Comparison of ENCODE assay signal across 22 cellular contexts in the genomic region with DNA sequence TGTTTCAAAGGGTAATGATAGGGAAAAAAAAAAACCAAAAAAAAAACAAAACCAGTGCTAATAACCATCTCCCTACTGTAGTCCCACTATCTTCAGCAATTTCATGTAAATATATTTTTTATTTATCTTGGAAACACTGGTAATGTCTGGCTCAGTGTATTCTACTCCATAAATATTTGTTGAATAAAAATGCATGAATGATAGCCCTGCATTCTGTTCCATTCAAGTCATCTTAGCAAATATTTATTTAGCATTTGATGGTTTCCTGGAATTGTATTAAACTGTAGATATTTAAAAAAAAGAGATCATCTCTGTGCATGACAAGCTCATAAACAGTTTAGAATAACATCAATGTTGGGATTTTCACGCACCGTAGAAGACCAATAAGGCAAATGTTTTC. TPM values are rescaled to one million over a fixed set of nuclear protein-coding genes. Genes with fewer than 3 reads are reported as not detected.
DNase-seq lines count a peak whose midpoint lies in the region; ATAC-seq, FAIRE-seq and TF ChIP-seq lines count a peak whose summit lies in the region.
"Had no signal": no experiment of that assay in that cellular context is flagged by ENCODE, and none has a peak within 500 bp of the region (broad histone marks: within the 10 kb centered on the region; RNA-seq: fewer than 3 reads in every experiment).

No MANE protein-coding gene starts in this region.

- no peak for TF ChIP-seq CTCF in K562 (IDR thresholded peaks at IDR 0.05 in 2 of 3, conservative IDR thresholded peaks at IDR 0.05 in 1 of 3; ENCODE audit: insufficient read depth in 2 of 3, low read depth in 1 of 3, low read length in 3 of 3)

- H3K9me3 Mint-ChIP-seq in activated T-cell treated with anti-CD3 and anti-CD28 coated beads, Interleukin-2, amount 50 U/mL, for 72 hours, result no peaks in the 10 kb centered on the region
- H3K9me3 Mint-ChIP-seq in activated T-cell treated with anti-CD3 and anti-CD28 coated beads, Interleukin-2, amount 50 U/mL, for 4 hours, result no peaks in the 10 kb centered on the region
- H3K9me3 Mint-ChIP-seq: CD8-positive, alpha-beta T cell had no signal

- H3K27ac ChIP-seq in K562 (ENCODE audit: extremely low read depth, low read depth, low read length), result no peak overlapping the region; the same call in 2 of the 3 replicates

- H2AFZ ChIP-seq in K562 (ENCODE audit: low read depth, low read length), result peak overlapping the region; percentile 72

- no peaks in the 10 kb centered on the region for H3K27me3 ChIP-seq in K562 (ENCODE audit: control insufficient read depth in 2 of 2, insufficient read depth in 2 of 2, low read length in 2 of 2)

- no peak for ATAC-seq in activated T-cell treated with anti-CD3 and anti-CD28 coated beads, Interleukin-2, amount 50 U/mL, for 72 hours (replicated peaks in 1 of 2)
- ATAC-seq in activated T-cell treated with anti-CD3 and anti-CD28 coated beads, Interleukin-2, amount 50 U/mL, for 4 hours, result no peak
- ATAC-seq in K562 (no peak), HG03460 (IDR thresholded peaks at IDR 0.05; ENCODE audit: unreplicated experiment) (no peak)
- ATAC-seq: CD8-positive, alpha-beta T cell had no signal

- CTCF ChIA-PET in K562 (lab: Yijun Ruan, JAX; ENCODE audit: low intra/inter-chr PET ratio), result no interaction called here

- H3K9me3 ChIP-seq in K562 (replicated peaks; ENCODE audit: control insufficient read depth, insufficient read depth, low read depth, low read length), result no peaks in the 10 kb centered on the region

- no peaks in the 10 kb centered on the region for H3K36me3 ChIP-seq in K562 (ENCODE audit: control insufficient read depth, insufficient read depth, low read length)

- BruUV-seq in K562 (replicated peaks; lab: Mats Ljungman, UMichigan), result no TSS peak

- peaks cover 0 to 2% of the 10 kb centered on the region in 2 donors for H3K36me3 Mint-ChIP-seq in activated T-cell treated with anti-CD3 and anti-CD28 coated beads, Interleukin-2, amount 50 U/mL, for 72 hours (ENCODE audit: insufficient read depth in 2 of 2)
- peaks cover 2% of the 10 kb centered on the region for H3K36me3 Mint-ChIP-seq in activated T-cell treated with anti-CD3 and anti-CD28 coated beads, Interleukin-2, amount 50 U/mL, for 4 hours (ENCODE audit: insufficient read depth)
- H3K36me3 Mint-ChIP-seq: CD8-positive, alpha-beta T cell had no signal

- H3K79me2 ChIP-seq in K562 (ENCODE audit: control insufficient read depth, insufficient read depth, low read length), result no peaks in the 10 kb centered on the region

- no peak for DNase-seq in activated T-cell treated with anti-CD3 and anti-CD28 coated beads, Interleukin-2, amount 50 U/mL, for 72 hours
- no peak for DNase-seq in activated T-cell treated with anti-CD3 and anti-CD28 coated beads, Interleukin-2, amount 50 U/mL, for 4 hours
- DNase-seq in DMS53 (lab: John Stamatoyannopoulos, UW) (peak; percentile 98), NCI-H2029 (lab: John Stamatoyannopoulos, UW) (peak; percentile 35), K562 (ENCODE audit: extremely low read depth in 1 of 4, low spot score in 3 of 4) (no peak), OCI-M1 (lab: John Stamatoyannopoulos, UW) (no peak), GOT3 (lab: John Stamatoyannopoulos, UW) (no peak)
- DNase-seq: CD8-positive, alpha-beta T cell; DMS79 treated with DMSO at 0.1 percent for 48 hours; HCEC 1CT; KG1; NCI-H1048; NCI-H1436 treated with DMSO at 0.1 percent for 48 hours; NCI-H2081 treated with DMSO at 0.1 percent for 48 hours; NCI-H2227 treated with DMSO at 0.1 percent for 48 hours; NCI-H524; RPMI8226 had no signal

- H3K27ac Mint-ChIP-seq in activated T-cell treated with anti-CD3 and anti-CD28 coated beads, Interleukin-2, amount 50 U/mL, for 72 hours, result peak overlapping the region; percentile 82
- H3K27ac Mint-ChIP-seq: CD8-positive, alpha-beta T cell had no signal

- H3K4me2 ChIP-seq in K562 (ENCODE audit: insufficient read depth, low read length), result no peak overlapping the region

- 98% methylated on average over 2 of the region's 2 CpGs for WGBS in K562 (ENCODE audit: insufficient coverage, low coverage, missing lambda C conversion rate)

- peak overlapping the region; percentile 58 to 72 for H3K4me3 Mint-ChIP-seq in activated T-cell treated with anti-CD3 and anti-CD28 coated beads, Interleukin-2, amount 50 U/mL, for 72 hours
- no peak overlapping the region for H3K4me3 Mint-ChIP-seq in activated T-cell treated with anti-CD3 and anti-CD28 coated beads, Interleukin-2, amount 50 U/mL, for 4 hours
- H3K4me3 Mint-ChIP-seq: CD8-positive, alpha-beta T cell had no signal

- peaks cover 16 to 39% of the 10 kb centered on the region in 2 experiments for H3K4me1 ChIP-seq in K562 (replicated peaks in 1 of 2; ENCODE audit: control insufficient read depth in 2 of 2, insufficient read depth in 2 of 2, low read length in 2 of 2)

- POLR2A ChIA-PET in K562 (lab: Yijun Ruan, JAX), result interaction anchor here (1.1 to 2.7 kb wide), 2 partner anchors 12 to 19 kb away, joined by 4 to 7 read pairs; no protein-coding TSS in a partner anchor

- no peak for FAIRE-seq in K562 (lab: Jason Lieb, UNC)

- intact Hi-C loops in K562 (cut with micrococcal nuclease), result no loop called here

- in situ Hi-C loops in K562 (cut with MboI), result no loop called here

- TF ChIP-seq EP300 in K562 (IDR thresholded peaks at IDR 0.05; ENCODE audit: low read length), result no peak

- H4K20me1 ChIP-seq in K562 (replicated peaks; ENCODE audit: control insufficient read depth, insufficient read depth, low read length), result no peaks in the 10 kb centered on the region

- no peak overlapping the region for H3K4me3 ChIP-seq in K562

- no peaks in the 10 kb centered on the region for H3K27me3 Mint-ChIP-seq in activated T-cell treated with anti-CD3 and anti-CD28 coated beads, Interleukin-2, amount 50 U/mL, for 72 hours (ENCODE audit: low read depth)
- H3K27me3 Mint-ChIP-seq in activated T-cell treated with anti-CD3 and anti-CD28 coated beads, Interleukin-2, amount 50 U/mL, for 4 hours (ENCODE audit: low read depth), result no peaks in the 10 kb centered on the region

- H3K9ac ChIP-seq in K562 (ENCODE audit: insufficient read depth in 1 of 2, low read depth in 2 of 2, low read length in 2 of 2), result no peak overlapping the region

- H3K9me1 ChIP-seq in K562 (ENCODE audit: control insufficient read depth, insufficient read depth, low read length), result no peaks in the 10 kb centered on the region

- TF ChIP-seq RAD21 in K562 (CRISPR knock-in tag; conservative IDR thresholded peaks at IDR 0.05 in 1 of 2, IDR thresholded peaks at IDR 0.05 in 1 of 2), result no peak

- H3K4me1 Mint-ChIP-seq in activated T-cell treated with anti-CD3 and anti-CD28 coated beads, Interleukin-2, amount 50 U/mL, for 72 hours (ENCODE audit: low read depth), result no peaks in the 10 kb centered on the region
- peaks cover 32% of the 10 kb centered on the region for H3K4me1 Mint-ChIP-seq in activated T-cell treated with anti-CD3 and anti-CD28 coated beads, Interleukin-2, amount 50 U/mL, for 4 hours (ENCODE audit: low read depth)

- no peak for TF ChIP-seq POLR2A in K562 (conservative IDR thresholded peaks at IDR 0.05)

TF ChIP-seq in K562, 482 proteins besides CTCF, POLR2A, EP300 and RAD21 (continues in another document):
- TF ChIP-seq CEBPG (CRISPR knock-in tag; IDR thresholded peaks at IDR 0.05) (no peak), CEBPG (tag; conservative IDR thresholded peaks at IDR 0.05 in 1 of 2, IDR thresholded peaks at IDR 0.05 in 1 of 2) (no peak)

RNA-seq across cellular contexts. Expression of gene IL23R, which starts 24.2 kb away (rescaled TPM):
- 1 to 10 TPM; 3.0 to 8.0 TPM for total RNA-seq in activated T-cell treated with anti-CD3 and anti-CD28 coated beads, Interleukin-2, amount 50 U/mL, for 72 hours
- total RNA-seq in activated T-cell treated with anti-CD3 and anti-CD28 coated beads, Interleukin-2, amount 50 U/mL, for 4 hours, result 10 to 100 TPM in 1 of 3 donors, 1 to 10 TPM in 2; 7.5 to 14.4 (median 8.6) TPM
- total RNA-seq in K562 (2011; cell fraction: chromatin; rRNA removed; ENCODE audit: low replicate concordance), result 7.6 and 32.5 TPM in 2 replicates
- 3.3 and 8.6 TPM in 2 replicates for total RNA-seq in K562 (2011; cell fraction: nucleolus; rRNA removed)
- total RNA-seq in K562 (2011; cell fraction: nucleoplasm; rRNA removed), result 12.7 and 14.7 TPM in 2 replicates
- 22.8 and 23.0 TPM in 2 replicates for total RNA-seq in K562 (2014; rRNA removed)
- 50.3 and 64.1 TPM in 2 replicates for total RNA-seq in K562 (2014; rRNA removed; fragmentation: Illumina TruSeq; extraction: Trizol)
- total RNA-seq in K562 (2015; rRNA removed; fragmentation: Illumina TruSeq; extraction: Trizol), result 51.0 and 52.7 TPM in 2 replicates
- 23.8 and 24.7 TPM in 2 replicates for total RNA-seq in K562 (2021)
- polyA plus RNA-seq in K562 (2011; rRNA removed), result 4.4 and 25.7 TPM in 2 replicates
- polyA plus RNA-seq in K562 (2011; cell fraction: cytosol; rRNA removed), result 0.69 and 13.2 TPM in 2 replicates
- 0.92 and 9.7 TPM in 2 replicates for polyA plus RNA-seq in K562 (2011; cell fraction: nucleus; rRNA removed)
- 13.3 and 38.2 TPM in 2 replicates for polyA plus RNA-seq in K562 (2012)
- 34.8 and 38.9 TPM in 2 replicates for polyA plus RNA-seq in K562 (2014; fragmentation: Illumina TruSeq; extraction: Trizol)
- polyA plus RNA-seq in K562 (2014; fragmentation: Nextera tagmentation; extraction: Ambion mirVana), result 1 to 10 TPM; 5.5 to 7.0 TPM
- polyA plus RNA-seq in K562 (2014; rRNA removed), result 17.2 and 22.0 TPM in 2 replicates
- polyA minus RNA-seq in K562 (2011; rRNA and poly(A)+ RNA removed), result 5.8 and 59.8 TPM in 2 replicates
- polyA minus RNA-seq in K562 (2011; cell fraction: cytosol; rRNA and poly(A)+ RNA removed), result 2.8 and 10.3 TPM in 2 replicates
- polyA minus RNA-seq in K562 (2011; cell fraction: nucleus; rRNA and poly(A)+ RNA removed), result 1.2 and 25.8 TPM in 2 replicates
- total RNA-seq: G401, MCF 10A had no signal
- polyA plus RNA-seq: BJ had no signal

RNA-seq across cellular contexts. Expression of gene C1orf141, which starts 55.6 kb away (rescaled TPM):
- under 1 TPM; 0.17 to 0.25 TPM for total RNA-seq in activated T-cell treated with anti-CD3 and anti-CD28 coated beads, Interleukin-2, amount 50 U/mL, for 72 hours
- total RNA-seq in activated T-cell treated with anti-CD3 and anti-CD28 coated beads, Interleukin-2, amount 50 U/mL, for 4 hours, result under 1 TPM in 2 of 3 donors, not detected in 1; 0.11 to 0.25 TPM
- not detected in 2 replicates for total RNA-seq in K562 (2011; cell fraction: chromatin; rRNA removed; ENCODE audit: low replicate concordance)
- not detected in 2 replicates for total RNA-seq in K562 (2011; cell fraction: nucleolus; rRNA removed)
- not detected in 2 replicates for total RNA-seq in K562 (2011; cell fraction: nucleoplasm; rRNA removed)
- total RNA-seq in K562 (2014; rRNA removed) (not detected in 2 replicates), K562 (2014; rRNA removed; fragmentation: Illumina TruSeq; extraction: Trizol) (not detected in 2 replicates), K562 (2015; rRNA removed; fragmentation: Illumina TruSeq; extraction: Trizol) (not detected in 2 replicates), K562 (2021) (0.18 TPM in 1 of 2 replicates, not detected in the other)
- polyA plus RNA-seq in K562 (2011; rRNA removed) (not detected in 2 replicates), K562 (2014; fragmentation: Illumina TruSeq; extraction: Trizol) (not detected in 2 replicates), K562 (2014; fragmentation: Nextera tagmentation; extraction: Ambion mirVana) (not detected), K562 (2014; rRNA removed) (not detected in 2 replicates)
- polyA plus RNA-seq in K562 (2011; cell fraction: cytosol; rRNA removed), result not detected in 2 replicates
- polyA plus RNA-seq in K562 (2011; cell fraction: nucleus; rRNA removed), result not detected in 2 replicates
- polyA plus RNA-seq in K562 (2012), result not detected in 2 replicates
- not detected in 2 replicates for polyA minus RNA-seq in K562 (2011; rRNA and poly(A)+ RNA removed)
- polyA minus RNA-seq in K562 (2011; cell fraction: cytosol; rRNA and poly(A)+ RNA removed), result not detected in 2 replicates
- not detected in 2 replicates for polyA minus RNA-seq in K562 (2011; cell fraction: nucleus; rRNA and poly(A)+ RNA removed)
- total RNA-seq: CD8-positive, alpha-beta T cell; G401; MCF 10A; OCI-LY7 had no signal
- polyA plus RNA-seq: BJ had no signal

Comparison
In these comparisons a context has a peak if more than half of its experiments do, and no peak if none do; other contexts are left out.
1. DNase-seq: peak in DMS53 (single experiment) and NCI-H2029 (single experiment); none in activated T-cell treated with anti-CD3 and anti-CD28 coated beads, Interleukin-2, amount 50 U/mL, for 72 hours (0 of 2), activated T-cell treated with anti-CD3 and anti-CD28 coated beads, Interleukin-2, amount 50 U/mL, for 4 hours (single experiment), K562 (0 of 4), OCI-M1 (single experiment) and GOT3 (single experiment).